ENCODE assay signal across 30 cellular contexts in the genomic region with DNA sequence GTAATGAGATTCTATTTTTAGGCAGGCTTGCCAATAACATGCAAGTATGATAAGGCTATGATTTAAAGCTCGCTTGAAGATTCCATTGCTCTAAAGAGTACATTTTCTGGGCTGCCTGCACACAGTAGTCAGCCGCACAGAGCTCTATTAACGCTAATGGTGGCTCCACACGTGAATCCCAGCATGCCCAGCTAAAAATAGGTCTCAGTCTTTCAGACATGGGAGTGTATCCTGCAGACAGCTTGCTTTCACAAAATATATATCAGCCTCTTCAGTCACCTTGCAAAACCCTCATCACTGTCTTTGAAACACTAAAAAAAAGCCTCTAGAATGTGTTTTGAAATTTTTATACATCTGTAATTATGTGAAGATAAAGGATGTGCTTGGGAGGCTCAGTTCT.
"Had no signal": no experiment of that assay in that cellular context is flagged by ENCODE, and none has a peak within 500 bp of the region (broad histone marks: within the 10 kb centered on the region; RNA-seq: fewer than 3 reads in every experiment).

No MANE protein-coding gene starts in this region.

- H3K9me3 Mint-ChIP-seq: activated B cell treated with CpG ODN at 0.5 μM for 24 hours; activated CD8-positive, alpha-beta T cell treated with anti-CD3 and anti-CD28 coated beads for 36 hours; activated T-cell treated with anti-CD3 and anti-CD28 coated beads, Interleukin-2, amount 50 U/mL, for 4 hours; activated T-helper 17 cell treated with anti-CD3 and anti-CD28 coated beads, Interleukin-2, amount 50 U/mL, for 72 hours; endodermal cell; T-cell; T-helper 1 cell treated with Interleukin-12 subunit alpha and Interleukin-12 subunit beta and Interleukin-4 antibody, amounts not matched to agents 30 μg/mL and 1 μg/mL, for 36 hours had no signal

- ATAC-seq: activated CD4-positive, CD25-positive, alpha-beta regulatory T cell treated with anti-CD3 and anti-CD28 coated beads, Interleukin-2, amount 50 U/mL, for 24 hours; activated CD8-positive, alpha-beta T cell treated with anti-CD3 and anti-CD28 coated beads for 36 hours; activated T-cell treated with anti-CD3 and anti-CD28 coated beads, Interleukin-2, amount 50 U/mL, for 4 hours; activated T-helper 17 cell treated with anti-CD3 and anti-CD28 coated beads, Interleukin-2, amount 50 U/mL, for 72 hours; esophagus mucosa; T-cell had no signal

- DNase-seq: activated B cell treated with CpG ODN at 0.5 μM for 24 hours; activated CD4-positive, alpha-beta T cell treated with anti-CD3 and anti-CD28 coated beads for 48 hours; activated CD4-positive, alpha-beta T cell treated with anti-CD3 and anti-CD28 coated beads, Interleukin-2, amount 50 U/mL, for 1 hour; activated CD4-positive, alpha-beta T cell treated with anti-CD3 and anti-CD28 coated beads, Interleukin-2, amount 50 U/mL, for 48 hours; activated CD8-positive, alpha-beta memory T cell treated with anti-CD3 and anti-CD28 coated beads for 24 hours; activated CD8-positive, alpha-beta T cell treated with anti-CD3 and anti-CD28 coated beads for 36 hours; activated effector memory CD4-positive, alpha-beta T cell treated with Interleukin-2 at 50 U/mL for 16 hours; activated gamma-delta T cell treated with Interleukin-2 at 50 U/mL for 16 hours; activated naive CD4-positive, alpha-beta T cell treated with anti-CD3 and anti-CD28 coated beads, Interleukin-2, amount 50 U/mL, for 16 hours; activated naive CD4-positive, alpha-beta T cell treated with Interleukin-2 at 50 U/mL for 16 hours; activated T-cell treated with anti-CD3 and anti-CD28 coated beads, Interleukin-2, amount 50 U/mL, for 4 hours; amniotic stem cell; anterior cingulate cortex; brain microvascular endothelial cell; central memory CD4-positive, alpha-beta T cell; cerebellar nuclear complex; colonic mucosa; dorsolateral prefrontal cortex; effector memory CD4-positive, alpha-beta T cell; endodermal cell; foreskin fibroblast; heart right ventricle; T-cell; T1000; WERI-Rb-1 had no signal

- H3K27ac ChIP-seq: brain microvascular endothelial cell, colonic mucosa, dorsolateral prefrontal cortex, WERI-Rb-1 had no signal

- H3K9me3 ChIP-seq: colonic mucosa, heart right ventricle had no signal

- H3K27me3 ChIP-seq: brain microvascular endothelial cell had no signal

- H3K4me3 ChIP-seq: colonic mucosa, dorsolateral prefrontal cortex, heart right ventricle had no signal

- H3K4me1 Mint-ChIP-seq: activated B cell treated with CpG ODN at 0.5 μM for 24 hours; activated T-helper 17 cell treated with anti-CD3 and anti-CD28 coated beads, Interleukin-2, amount 50 U/mL, for 72 hours; T-cell had no signal

- H3K36me3 Mint-ChIP-seq: activated naive CD8-positive, alpha-beta T cell; T-cell had no signal

- H3K4me1 ChIP-seq: colonic mucosa had no signal

- H3K36me3 ChIP-seq: brain microvascular endothelial cell, colonic mucosa, heart right ventricle, WERI-Rb-1 had no signal

- H3K4me3 Mint-ChIP-seq: activated B cell treated with CpG ODN at 0.5 μM for 24 hours; activated CD8-positive, alpha-beta T cell treated with anti-CD3 and anti-CD28 coated beads for 36 hours; activated naive CD8-positive, alpha-beta T cell; activated T-cell treated with anti-CD3 and anti-CD28 coated beads, Interleukin-2, amount 50 U/mL, for 4 hours; activated T-helper 17 cell treated with anti-CD3 and anti-CD28 coated beads, Interleukin-2, amount 50 U/mL, for 72 hours; endodermal cell; T-cell; T-helper 1 cell treated with Interleukin-12 subunit alpha and Interleukin-12 subunit beta and Interleukin-4 antibody, amounts not matched to agents 30 μg/mL and 1 μg/mL, for 36 hours had no signal

- H3K27ac Mint-ChIP-seq: activated B cell treated with CpG ODN at 0.5 μM for 24 hours; activated CD8-positive, alpha-beta T cell treated with anti-CD3 and anti-CD28 coated beads for 36 hours; activated naive CD8-positive, alpha-beta T cell; activated T-helper 17 cell treated with anti-CD3 and anti-CD28 coated beads, Interleukin-2, amount 50 U/mL, for 72 hours; endodermal cell; T-cell; T-helper 1 cell treated with Interleukin-12 subunit alpha and Interleukin-12 subunit beta and Interleukin-4 antibody, amounts not matched to agents 30 μg/mL and 1 μg/mL, for 36 hours had no signal
